ENCODE assay signal across 22 cellular contexts in the genomic region with DNA sequence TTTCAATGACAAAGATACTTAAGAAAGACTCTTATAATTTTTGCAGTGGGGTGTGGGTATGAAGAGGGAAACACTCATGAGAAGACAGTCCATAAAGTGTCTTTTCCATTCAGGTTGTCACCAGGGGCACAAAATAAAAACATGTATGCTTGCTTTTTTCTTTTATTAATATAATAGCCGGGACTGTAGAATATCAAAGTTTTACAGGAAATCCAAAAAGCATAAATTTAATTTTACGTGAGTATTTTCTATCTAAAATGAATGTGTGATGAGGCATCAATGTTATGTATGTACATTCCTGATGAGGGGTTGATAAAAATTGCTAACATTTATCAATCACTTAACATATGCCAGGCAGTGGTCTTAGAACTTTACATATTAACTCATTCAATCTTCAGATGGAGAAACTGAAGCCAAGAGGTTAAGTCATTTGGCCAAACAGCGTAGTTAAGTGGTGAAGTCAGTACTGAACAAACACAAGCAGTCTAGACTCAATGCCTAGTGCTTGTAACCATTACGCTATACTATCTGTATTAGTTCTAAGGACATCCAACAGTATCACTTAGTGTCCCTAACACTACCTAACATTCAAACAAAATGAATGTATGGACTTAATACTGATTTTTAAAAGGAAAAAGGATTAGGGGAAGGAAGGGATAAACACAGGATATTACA. TPM values are rescaled to one million over a fixed set of nuclear protein-coding genes. Genes with fewer than 3 reads are reported as not detected.
DNase-seq lines count a peak whose midpoint lies in the region; ATAC-seq, FAIRE-seq and TF ChIP-seq lines count a peak whose summit lies in the region.
"Had no signal": no experiment of that assay in that cellular context is flagged by ENCODE, and none has a peak within 500 bp of the region (broad histone marks: within the 10 kb centered on the region; RNA-seq: fewer than 3 reads in every experiment).

No MANE protein-coding gene starts in this region.

- H3K27me3 ChIP-seq in bronchial epithelial cell (ENCODE audit: control insufficient read depth, insufficient read depth, low read length) = no peaks in the 10 kb centered on the region
- H3K27me3 ChIP-seq: BLaER1 had no signal

- FAIRE-seq in bronchial epithelial cell (lab: Jason Lieb, UNC) = no peak
- FAIRE-seq: H1 had no signal

- H3K4me3 Mint-ChIP-seq in activated T-cell treated with anti-CD3 and anti-CD28 coated beads, Interleukin-2, amount 50 U/mL, for 72 hours = no peak overlapping the region
- H3K4me3 Mint-ChIP-seq in HFFc6 = no peak overlapping the region
- H3K4me3 Mint-ChIP-seq: CD4-positive, CD25-positive, alpha-beta regulatory T cell had no signal

- H3K27ac Mint-ChIP-seq in activated T-cell treated with anti-CD3 and anti-CD28 coated beads, Interleukin-2, amount 50 U/mL, for 72 hours = peak overlapping the region; percentile 61
- H3K27ac Mint-ChIP-seq in HFFc6 = peak overlapping the region; percentile 11; the same call in 1 of the 2 replicates
- H3K27ac Mint-ChIP-seq: CD4-positive, CD25-positive, alpha-beta regulatory T cell had no signal

- H3K36me3 Mint-ChIP-seq in activated T-cell treated with anti-CD3 and anti-CD28 coated beads, Interleukin-2, amount 50 U/mL, for 72 hours (ENCODE audit: insufficient read depth in 2 of 2) = peaks cover 2 to 36% of the 10 kb centered on the region in 2 donors
- H3K36me3 Mint-ChIP-seq in HFFc6 (ENCODE audit: low read depth) = peaks cover 37% of the 10 kb centered on the region

- peaks cover 15% of the 10 kb centered on the region for H3K36me3 ChIP-seq in bronchial epithelial cell (ENCODE audit: control insufficient read depth, insufficient read depth, low read length)

- DNase-seq in activated T-cell treated with anti-CD3 and anti-CD28 coated beads, Interleukin-2, amount 50 U/mL, for 72 hours = no peak
- DNase-seq in activated T-cell treated with anti-CD3 and anti-CD28 coated beads, Interleukin-2, amount 50 U/mL, for 1 hour = no peak
- DNase-seq in HFFc6 (no peak), bronchial epithelial cell (ENCODE audit: low read depth) (peak; percentile 39), SW480 (ENCODE audit: low spot score) (no peak), SIG-M5 treated with dmso at 0.1 percent for 504 hours (lab: John Stamatoyannopoulos, UW; ENCODE audit: unreplicated experiment) (no peak)
- DNase-seq: CD4-positive, CD25-positive, alpha-beta regulatory T cell; DMS153; DND-41; KBM-7; MM.1S; NCI-H1694; NCI-H2029 treated with DMSO at 0.1 percent for 48 hours; NCI-H2227 treated with DMSO at 0.1 percent for 48 hours; NCI-H510A; NCI-H69; SHP77 treated with DMSO at 0.1 percent for 48 hours had no signal

- H3K9me3 Mint-ChIP-seq in activated T-cell treated with anti-CD3 and anti-CD28 coated beads, Interleukin-2, amount 50 U/mL, for 72 hours = no peaks in the 10 kb centered on the region
- H3K9me3 Mint-ChIP-seq in HFFc6 = no peaks in the 10 kb centered on the region
- H3K9me3 Mint-ChIP-seq: CD4-positive, CD25-positive, alpha-beta regulatory T cell had no signal

- no peak overlapping the region for H3K4me3 ChIP-seq in bronchial epithelial cell (ENCODE audit: low read depth, low read length)
- H3K4me3 ChIP-seq: BLaER1, SK-N-MC had no signal

- H3K4me1 Mint-ChIP-seq in activated T-cell treated with anti-CD3 and anti-CD28 coated beads, Interleukin-2, amount 50 U/mL, for 72 hours (ENCODE audit: low read depth) = no peaks in the 10 kb centered on the region
- no peaks in the 10 kb centered on the region for H3K4me1 Mint-ChIP-seq in HFFc6 (ENCODE audit: low read depth)

- H3K27me3 Mint-ChIP-seq in activated T-cell treated with anti-CD3 and anti-CD28 coated beads, Interleukin-2, amount 50 U/mL, for 72 hours (ENCODE audit: low read depth) = no peaks in the 10 kb centered on the region
- no peaks in the 10 kb centered on the region; the same call in none of the 2 replicates for H3K27me3 Mint-ChIP-seq in HFFc6 (ENCODE audit: insufficient read depth)
- H3K27me3 Mint-ChIP-seq: CD4-positive, CD25-positive, alpha-beta regulatory T cell had no signal

- ATAC-seq in activated T-cell treated with anti-CD3 and anti-CD28 coated beads, Interleukin-2, amount 50 U/mL, for 72 hours (replicated peaks in 1 of 2) = no peak
- ATAC-seq in GM21737 (IDR thresholded peaks at IDR 0.05; ENCODE audit: unreplicated experiment) = no peak
- ATAC-seq: Panc1 had no signal

- TF ChIP-seq CTCF in HFFc6 (IDR thresholded peaks at IDR 0.05) (no peak), bronchial epithelial cell (IDR thresholded peaks at IDR 0.05; ENCODE audit: insufficient read depth, low read length, severe bottlenecking) (no peak)

RNA-seq across cellular contexts. Expression of a gene that starts 10.7 kb away (rescaled TPM):
- total RNA-seq in activated T-cell treated with anti-CD3 and anti-CD28 coated beads, Interleukin-2, amount 50 U/mL, for 72 hours = 100 to 1,000 TPM; 251 to 300 TPM
- 100 to 1,000 TPM; 200 to 250 (median 220) TPM for total RNA-seq in HFFc6 (2021; fragmentation: NEBNext Ultra II Directional; extraction: Animal tissue kit (Norgen Biotek cat#: 25700))
- total RNA-seq in bronchial epithelial cell = 122 and 183 TPM in 2 replicates

RNA-seq across cellular contexts. Expression of a gene that starts 23.8 kb away (rescaled TPM):
- total RNA-seq in activated T-cell treated with anti-CD3 and anti-CD28 coated beads, Interleukin-2, amount 50 U/mL, for 72 hours = 1 to 10 TPM; 6.9 to 9.1 TPM
- total RNA-seq in HFFc6 (2021; fragmentation: NEBNext Ultra II Directional; extraction: Animal tissue kit (Norgen Biotek cat#: 25700)) = 1 to 10 TPM; 1.2 to 2.2 (median 1.7) TPM
- 0.53 and 0.90 TPM in 2 replicates for total RNA-seq in bronchial epithelial cell

RNA-seq across cellular contexts. Expression of a gene that starts 27.8 kb away (rescaled TPM):
- 10 to 100 TPM; 34.3 to 34.7 TPM for total RNA-seq in activated T-cell treated with anti-CD3 and anti-CD28 coated beads, Interleukin-2, amount 50 U/mL, for 72 hours
- total RNA-seq in HFFc6 (2021; fragmentation: NEBNext Ultra II Directional; extraction: Animal tissue kit (Norgen Biotek cat#: 25700)) = 10 to 100 TPM; 41.1 to 53.6 (median 48.3) TPM
- 30.5 and 34.7 TPM in 2 replicates for total RNA-seq in bronchial epithelial cell
